1 cellular context compared by ENCODE assay signal in the genomic region with DNA sequence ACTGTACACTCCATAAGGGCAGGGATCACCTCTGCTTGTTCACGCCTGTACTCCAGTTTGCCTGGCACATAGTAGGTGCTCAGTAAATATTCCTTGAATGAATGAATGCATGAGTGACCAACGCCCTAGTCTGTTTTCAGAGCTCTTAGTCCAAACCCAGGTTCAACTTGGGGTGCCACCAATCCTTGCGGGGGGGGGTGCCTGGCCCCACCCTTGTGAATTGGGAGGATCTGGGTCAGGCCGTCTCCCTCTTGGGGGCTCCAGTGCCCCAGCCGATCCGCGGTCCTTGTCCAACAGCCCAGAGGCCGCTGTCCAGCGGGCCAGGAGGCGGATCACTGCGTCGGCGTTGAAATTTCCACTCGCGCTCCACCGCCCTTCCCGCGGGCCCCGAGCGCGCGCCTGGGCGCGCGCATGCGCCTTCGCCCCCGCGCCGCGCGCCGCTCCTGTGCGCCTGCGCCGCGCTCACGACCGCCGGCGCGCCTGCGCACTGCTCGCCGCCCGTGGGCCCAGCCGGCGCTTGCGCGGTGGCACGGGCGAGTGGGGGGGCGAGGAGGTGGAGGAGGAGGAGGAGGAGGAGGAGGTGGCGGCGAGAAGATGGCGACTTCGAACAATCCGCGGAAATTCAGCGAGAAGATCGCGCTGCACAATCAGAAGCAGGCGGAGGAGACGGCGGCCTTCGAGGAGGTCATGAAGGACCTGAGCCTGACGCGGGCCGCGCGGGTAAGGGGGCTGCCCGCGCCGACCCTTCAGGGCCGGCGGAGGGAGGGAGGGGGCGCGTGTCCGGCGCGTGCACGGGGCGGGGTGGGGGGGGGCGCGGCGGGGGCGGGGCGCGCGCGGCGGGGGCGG.
TF ChIP-seq lines count a peak whose summit lies in the region.

A gene with protein sequence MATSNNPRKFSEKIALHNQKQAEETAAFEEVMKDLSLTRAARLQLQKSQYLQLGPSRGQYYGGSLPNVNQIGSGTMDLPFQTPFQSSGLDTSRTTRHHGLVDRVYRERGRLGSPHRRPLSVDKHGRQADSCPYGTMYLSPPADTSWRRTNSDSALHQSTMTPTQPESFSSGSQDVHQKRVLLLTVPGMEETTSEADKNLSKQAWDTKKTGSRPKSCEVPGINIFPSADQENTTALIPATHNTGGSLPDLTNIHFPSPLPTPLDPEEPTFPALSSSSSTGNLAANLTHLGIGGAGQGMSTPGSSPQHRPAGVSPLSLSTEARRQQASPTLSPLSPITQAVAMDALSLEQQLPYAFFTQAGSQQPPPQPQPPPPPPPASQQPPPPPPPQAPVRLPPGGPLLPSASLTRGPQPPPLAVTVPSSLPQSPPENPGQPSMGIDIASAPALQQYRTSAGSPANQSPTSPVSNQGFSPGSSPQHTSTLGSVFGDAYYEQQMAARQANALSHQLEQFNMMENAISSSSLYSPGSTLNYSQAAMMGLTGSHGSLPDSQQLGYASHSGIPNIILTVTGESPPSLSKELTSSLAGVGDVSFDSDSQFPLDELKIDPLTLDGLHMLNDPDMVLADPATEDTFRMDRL (plus strand): TSS at position 572 of the 846 bp plus-strand sequence. CDS start 23 bp downstream, at position 595.

TF ChIP-seq in K562, 482 proteins besides CTCF, POLR2A, EP300 and RAD21 (continued from another document and continues in another):
- TF ChIP-seq, protein P1, sequence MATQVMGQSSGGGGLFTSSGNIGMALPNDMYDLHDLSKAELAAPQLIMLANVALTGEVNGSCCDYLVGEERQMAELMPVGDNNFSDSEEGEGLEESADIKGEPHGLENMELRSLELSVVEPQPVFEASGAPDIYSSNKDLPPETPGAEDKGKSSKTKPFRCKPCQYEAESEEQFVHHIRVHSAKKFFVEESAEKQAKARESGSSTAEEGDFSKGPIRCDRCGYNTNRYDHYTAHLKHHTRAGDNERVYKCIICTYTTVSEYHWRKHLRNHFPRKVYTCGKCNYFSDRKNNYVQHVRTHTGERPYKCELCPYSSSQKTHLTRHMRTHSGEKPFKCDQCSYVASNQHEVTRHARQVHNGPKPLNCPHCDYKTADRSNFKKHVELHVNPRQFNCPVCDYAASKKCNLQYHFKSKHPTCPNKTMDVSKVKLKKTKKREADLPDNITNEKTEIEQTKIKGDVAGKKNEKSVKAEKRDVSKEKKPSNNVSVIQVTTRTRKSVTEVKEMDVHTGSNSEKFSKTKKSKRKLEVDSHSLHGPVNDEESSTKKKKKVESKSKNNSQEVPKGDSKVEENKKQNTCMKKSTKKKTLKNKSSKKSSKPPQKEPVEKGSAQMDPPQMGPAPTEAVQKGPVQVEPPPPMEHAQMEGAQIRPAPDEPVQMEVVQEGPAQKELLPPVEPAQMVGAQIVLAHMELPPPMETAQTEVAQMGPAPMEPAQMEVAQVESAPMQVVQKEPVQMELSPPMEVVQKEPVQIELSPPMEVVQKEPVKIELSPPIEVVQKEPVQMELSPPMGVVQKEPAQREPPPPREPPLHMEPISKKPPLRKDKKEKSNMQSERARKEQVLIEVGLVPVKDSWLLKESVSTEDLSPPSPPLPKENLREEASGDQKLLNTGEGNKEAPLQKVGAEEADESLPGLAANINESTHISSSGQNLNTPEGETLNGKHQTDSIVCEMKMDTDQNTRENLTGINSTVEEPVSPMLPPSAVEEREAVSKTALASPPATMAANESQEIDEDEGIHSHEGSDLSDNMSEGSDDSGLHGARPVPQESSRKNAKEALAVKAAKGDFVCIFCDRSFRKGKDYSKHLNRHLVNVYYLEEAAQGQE (CRISPR knock-in tag; IDR thresholded peaks at IDR 0.05; ENCODE audit: low read depth), result peak; percentile 96
- TF ChIP-seq NCOA2 (IDR thresholded peaks at IDR 0.05; ENCODE audit: partially characterized antibody in 2 of 2) (no peak), HEY1 (CRISPR knock-in tag; IDR thresholded peaks at IDR 0.05; ENCODE audit: borderline replicate concordance) (no peak), ZNF408 (CRISPR knock-in tag; IDR thresholded peaks at IDR 0.05; ENCODE audit: low read depth) (no peak), NRF1 (conservative IDR thresholded peaks at IDR 0.05 in 1 of 2, IDR thresholded peaks at IDR 0.05 in 1 of 2) (peak; percentile 93 to 94), NFRKB (IDR thresholded peaks at IDR 0.05; ENCODE audit: low read depth) (peak; percentile 44; the same call in 1 of the 2 replicates), NFE2 (IDR thresholded peaks at IDR 0.05; ENCODE audit: low read depth) (no peak), ARID1B (IDR thresholded peaks at IDR 0.05) (peak; percentile 43; the same call in 1 of the 2 replicates), POLR2B (IDR thresholded peaks at IDR 0.05; ENCODE audit: low read depth, partially characterized antibody) (peak; percentile 83), ZNF146 (CRISPR knock-in tag; IDR thresholded peaks at IDR 0.05; ENCODE audit: unreplicated experiment) (no peak), SAP30 (IDR thresholded peaks at IDR 0.05; ENCODE audit: borderline replicate concordance, insufficient read depth, low read depth, low read length, poor library complexity, severe bottlenecking) (no peak), ZNF76 (CRISPR knock-in tag; IDR thresholded peaks at IDR 0.05; ENCODE audit: borderline replicate concordance) (peak; percentile 12; the same call in 1 of the 2 replicates), GABPB2 (CRISPR knock-in tag; conservative IDR thresholded peaks at IDR 0.05) (no peak), ZNF561 (CRISPR knock-in tag; conservative IDR thresholded peaks at IDR 0.05) (no peak), ILF3 (IDR thresholded peaks at IDR 0.05; ENCODE audit: borderline replicate concordance) (no peak), EHMT2 (IDR thresholded peaks at IDR 0.05) (peak; percentile 83), KLF1 (tag; IDR thresholded peaks at IDR 0.05) (no peak; the same call in 1 of the 2 replicates), CBX1 (IDR thresholded peaks at IDR 0.05; ENCODE audit: low read depth) (no peak), MIER1 (IDR thresholded peaks at IDR 0.05; ENCODE audit: low read depth) (peak; percentile 82), SIN3A (IDR thresholded peaks at IDR 0.05; ENCODE audit: borderline replicate concordance in 2 of 2, control insufficient read depth in 1 of 2, low read depth in 2 of 2, low read length in 2 of 2) (peak; percentile 30 to 74; a peak in 2 of 4 replicates)
- TF ChIP-seq, protein P2, sequence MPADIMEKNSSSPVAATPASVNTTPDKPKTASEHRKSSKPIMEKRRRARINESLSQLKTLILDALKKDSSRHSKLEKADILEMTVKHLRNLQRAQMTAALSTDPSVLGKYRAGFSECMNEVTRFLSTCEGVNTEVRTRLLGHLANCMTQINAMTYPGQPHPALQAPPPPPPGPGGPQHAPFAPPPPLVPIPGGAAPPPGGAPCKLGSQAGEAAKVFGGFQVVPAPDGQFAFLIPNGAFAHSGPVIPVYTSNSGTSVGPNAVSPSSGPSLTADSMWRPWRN (IDR thresholded peaks at IDR 0.05; ENCODE audit: low read depth), result peak; percentile 95
- TF ChIP-seq, protein P3, sequence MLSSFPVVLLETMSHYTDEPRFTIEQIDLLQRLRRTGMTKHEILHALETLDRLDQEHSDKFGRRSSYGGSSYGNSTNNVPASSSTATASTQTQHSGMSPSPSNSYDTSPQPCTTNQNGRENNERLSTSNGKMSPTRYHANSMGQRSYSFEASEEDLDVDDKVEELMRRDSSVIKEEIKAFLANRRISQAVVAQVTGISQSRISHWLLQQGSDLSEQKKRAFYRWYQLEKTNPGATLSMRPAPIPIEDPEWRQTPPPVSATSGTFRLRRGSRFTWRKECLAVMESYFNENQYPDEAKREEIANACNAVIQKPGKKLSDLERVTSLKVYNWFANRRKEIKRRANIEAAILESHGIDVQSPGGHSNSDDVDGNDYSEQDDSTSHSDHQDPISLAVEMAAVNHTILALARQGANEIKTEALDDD (IDR thresholded peaks at IDR 0.05), result no peak
- TF ChIP-seq, protein P4, sequence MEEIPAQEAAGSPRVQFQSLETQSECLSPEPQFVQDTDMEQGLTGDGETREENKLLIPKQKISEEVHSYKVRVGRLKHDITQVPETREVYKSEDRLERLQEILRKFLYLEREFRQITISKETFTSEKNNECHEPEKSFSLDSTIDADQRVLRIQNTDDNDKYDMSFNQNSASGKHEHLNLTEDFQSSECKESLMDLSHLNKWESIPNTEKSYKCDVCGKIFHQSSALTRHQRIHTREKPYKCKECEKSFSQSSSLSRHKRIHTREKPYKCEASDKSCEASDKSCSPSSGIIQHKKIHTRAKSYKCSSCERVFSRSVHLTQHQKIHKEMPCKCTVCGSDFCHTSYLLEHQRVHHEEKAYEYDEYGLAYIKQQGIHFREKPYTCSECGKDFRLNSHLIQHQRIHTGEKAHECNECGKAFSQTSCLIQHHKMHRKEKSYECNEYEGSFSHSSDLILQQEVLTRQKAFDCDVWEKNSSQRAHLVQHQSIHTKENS (CRISPR knock-in tag; IDR thresholded peaks at IDR 0.05), result no peak
- TF ChIP-seq, protein P5, sequence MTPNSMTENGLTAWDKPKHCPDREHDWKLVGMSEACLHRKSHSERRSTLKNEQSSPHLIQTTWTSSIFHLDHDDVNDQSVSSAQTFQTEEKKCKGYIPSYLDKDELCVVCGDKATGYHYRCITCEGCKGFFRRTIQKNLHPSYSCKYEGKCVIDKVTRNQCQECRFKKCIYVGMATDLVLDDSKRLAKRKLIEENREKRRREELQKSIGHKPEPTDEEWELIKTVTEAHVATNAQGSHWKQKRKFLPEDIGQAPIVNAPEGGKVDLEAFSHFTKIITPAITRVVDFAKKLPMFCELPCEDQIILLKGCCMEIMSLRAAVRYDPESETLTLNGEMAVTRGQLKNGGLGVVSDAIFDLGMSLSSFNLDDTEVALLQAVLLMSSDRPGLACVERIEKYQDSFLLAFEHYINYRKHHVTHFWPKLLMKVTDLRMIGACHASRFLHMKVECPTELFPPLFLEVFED (CRISPR knock-in tag; conservative IDR thresholded peaks at IDR 0.05), result no peak
- TF ChIP-seq, protein P6, sequence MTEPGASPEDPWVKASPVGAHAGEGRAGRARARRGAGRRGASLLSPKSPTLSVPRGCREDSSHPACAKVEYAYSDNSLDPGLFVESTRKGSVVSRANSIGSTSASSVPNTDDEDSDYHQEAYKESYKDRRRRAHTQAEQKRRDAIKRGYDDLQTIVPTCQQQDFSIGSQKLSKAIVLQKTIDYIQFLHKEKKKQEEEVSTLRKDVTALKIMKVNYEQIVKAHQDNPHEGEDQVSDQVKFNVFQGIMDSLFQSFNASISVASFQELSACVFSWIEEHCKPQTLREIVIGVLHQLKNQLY (CRISPR knock-in tag; conservative IDR thresholded peaks at IDR 0.05), result peak in 1 of 2 experiments; percentile 85; a peak in 1 of 4 replicates
- TF ChIP-seq, protein P7, sequence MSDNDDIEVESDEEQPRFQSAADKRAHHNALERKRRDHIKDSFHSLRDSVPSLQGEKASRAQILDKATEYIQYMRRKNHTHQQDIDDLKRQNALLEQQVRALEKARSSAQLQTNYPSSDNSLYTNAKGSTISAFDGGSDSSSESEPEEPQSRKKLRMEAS (CRISPR knock-in tag; IDR thresholded peaks at IDR 0.05), result peak; percentile 5
- TF ChIP-seq, protein P8, sequence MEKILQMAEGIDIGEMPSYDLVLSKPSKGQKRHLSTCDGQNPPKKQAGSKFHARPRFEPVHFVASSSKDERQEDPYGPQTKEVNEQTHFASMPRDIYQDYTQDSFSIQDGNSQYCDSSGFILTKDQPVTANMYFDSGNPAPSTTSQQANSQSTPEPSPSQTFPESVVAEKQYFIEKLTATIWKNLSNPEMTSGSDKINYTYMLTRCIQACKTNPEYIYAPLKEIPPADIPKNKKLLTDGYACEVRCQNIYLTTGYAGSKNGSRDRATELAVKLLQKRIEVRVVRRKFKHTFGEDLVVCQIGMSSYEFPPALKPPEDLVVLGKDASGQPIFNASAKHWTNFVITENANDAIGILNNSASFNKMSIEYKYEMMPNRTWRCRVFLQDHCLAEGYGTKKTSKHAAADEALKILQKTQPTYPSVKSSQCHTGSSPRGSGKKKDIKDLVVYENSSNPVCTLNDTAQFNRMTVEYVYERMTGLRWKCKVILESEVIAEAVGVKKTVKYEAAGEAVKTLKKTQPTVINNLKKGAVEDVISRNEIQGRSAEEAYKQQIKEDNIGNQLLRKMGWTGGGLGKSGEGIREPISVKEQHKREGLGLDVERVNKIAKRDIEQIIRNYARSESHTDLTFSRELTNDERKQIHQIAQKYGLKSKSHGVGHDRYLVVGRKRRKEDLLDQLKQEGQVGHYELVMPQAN (IDR thresholded peaks at IDR 0.05; ENCODE audit: borderline replicate concordance), result 0 out of 2 replicates have a peak, but pooled peaks have one; percentile 12
- TF ChIP-seq, protein P9, sequence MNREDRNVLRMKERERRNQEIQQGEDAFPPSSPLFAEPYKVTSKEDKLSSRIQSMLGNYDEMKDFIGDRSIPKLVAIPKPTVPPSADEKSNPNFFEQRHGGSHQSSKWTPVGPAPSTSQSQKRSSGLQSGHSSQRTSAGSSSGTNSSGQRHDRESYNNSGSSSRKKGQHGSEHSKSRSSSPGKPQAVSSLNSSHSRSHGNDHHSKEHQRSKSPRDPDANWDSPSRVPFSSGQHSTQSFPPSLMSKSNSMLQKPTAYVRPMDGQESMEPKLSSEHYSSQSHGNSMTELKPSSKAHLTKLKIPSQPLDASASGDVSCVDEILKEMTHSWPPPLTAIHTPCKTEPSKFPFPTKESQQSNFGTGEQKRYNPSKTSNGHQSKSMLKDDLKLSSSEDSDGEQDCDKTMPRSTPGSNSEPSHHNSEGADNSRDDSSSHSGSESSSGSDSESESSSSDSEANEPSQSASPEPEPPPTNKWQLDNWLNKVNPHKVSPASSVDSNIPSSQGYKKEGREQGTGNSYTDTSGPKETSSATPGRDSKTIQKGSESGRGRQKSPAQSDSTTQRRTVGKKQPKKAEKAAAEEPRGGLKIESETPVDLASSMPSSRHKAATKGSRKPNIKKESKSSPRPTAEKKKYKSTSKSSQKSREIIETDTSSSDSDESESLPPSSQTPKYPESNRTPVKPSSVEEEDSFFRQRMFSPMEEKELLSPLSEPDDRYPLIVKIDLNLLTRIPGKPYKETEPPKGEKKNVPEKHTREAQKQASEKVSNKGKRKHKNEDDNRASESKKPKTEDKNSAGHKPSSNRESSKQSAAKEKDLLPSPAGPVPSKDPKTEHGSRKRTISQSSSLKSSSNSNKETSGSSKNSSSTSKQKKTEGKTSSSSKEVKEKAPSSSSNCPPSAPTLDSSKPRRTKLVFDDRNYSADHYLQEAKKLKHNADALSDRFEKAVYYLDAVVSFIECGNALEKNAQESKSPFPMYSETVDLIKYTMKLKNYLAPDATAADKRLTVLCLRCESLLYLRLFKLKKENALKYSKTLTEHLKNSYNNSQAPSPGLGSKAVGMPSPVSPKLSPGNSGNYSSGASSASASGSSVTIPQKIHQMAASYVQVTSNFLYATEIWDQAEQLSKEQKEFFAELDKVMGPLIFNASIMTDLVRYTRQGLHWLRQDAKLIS (CRISPR knock-in tag; IDR thresholded peaks at IDR 0.05), result no peak
- TF ChIP-seq, protein P10, sequence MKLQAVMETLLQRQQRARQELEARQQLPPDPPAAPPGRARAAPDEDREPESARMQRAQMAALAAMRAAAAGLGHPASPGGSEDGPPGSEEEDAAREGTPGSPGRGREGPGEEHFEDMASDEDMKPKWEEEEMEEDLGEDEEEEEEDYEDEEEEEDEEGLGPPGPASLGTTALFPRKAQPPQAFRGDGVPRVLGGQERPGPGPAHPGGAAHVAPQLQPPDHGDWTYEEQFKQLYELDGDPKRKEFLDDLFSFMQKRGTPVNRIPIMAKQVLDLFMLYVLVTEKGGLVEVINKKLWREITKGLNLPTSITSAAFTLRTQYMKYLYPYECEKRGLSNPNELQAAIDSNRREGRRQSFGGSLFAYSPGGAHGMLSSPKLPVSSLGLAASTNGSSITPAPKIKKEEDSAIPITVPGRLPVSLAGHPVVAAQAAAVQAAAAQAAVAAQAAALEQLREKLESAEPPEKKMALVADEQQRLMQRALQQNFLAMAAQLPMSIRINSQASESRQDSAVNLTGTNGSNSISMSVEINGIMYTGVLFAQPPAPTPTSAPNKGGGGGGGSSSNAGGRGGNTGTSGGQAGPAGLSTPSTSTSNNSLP (IDR thresholded peaks at IDR 0.05; ENCODE audit: borderline replicate concordance, low read depth, low read length), result no peak
